ENCODE assay signal across 14 cellular contexts in the genomic region with DNA sequence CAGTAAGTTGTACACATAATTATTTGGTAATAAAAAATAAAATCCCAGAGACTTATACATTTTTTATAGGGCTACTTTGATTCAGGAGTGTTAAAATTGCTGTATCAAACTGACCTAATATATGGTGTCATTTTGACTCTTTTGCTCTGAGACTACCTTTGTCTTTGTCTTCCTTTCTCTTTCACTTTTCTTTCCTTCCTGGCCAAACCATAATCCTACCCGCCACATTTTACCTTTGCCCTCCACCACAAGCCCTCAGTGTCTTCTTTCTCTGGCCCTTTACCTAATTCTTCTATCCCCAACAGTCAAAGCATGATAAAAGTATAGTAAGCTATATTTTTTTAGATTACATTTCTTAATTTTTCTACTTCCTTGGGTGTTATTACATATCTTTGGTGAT.
DNase-seq lines count a peak whose midpoint lies in the region; ATAC-seq lines count a peak whose summit lies in the region.
"Had no signal": no experiment of that assay in that cellular context is flagged by ENCODE, and none has a peak within 500 bp of the region (broad histone marks: within the 10 kb centered on the region; RNA-seq: fewer than 3 reads in every experiment).

No MANE protein-coding gene starts in this region.

- peaks cover 2% of the 10 kb centered on the region for H3K9me3 Mint-ChIP-seq in activated naive CD8-positive, alpha-beta T cell treated with anti-CD3 and anti-CD28 coated beads, Interleukin-2, amount 10 ng/mL, durations not matched to agents 7 days and 5 days
- H3K9me3 Mint-ChIP-seq in activated naive CD8-positive, alpha-beta T cell treated with anti-CD3 and anti-CD28 coated beads for 36 hours = peaks cover 6% of the 10 kb centered on the region
- H3K9me3 Mint-ChIP-seq in activated T-helper 1 cell treated with anti-CD3 and anti-CD28 coated beads, Interleukin-12 subunit alpha, Interleukin-12 subunit beta, Interleukin-2, Interleukin-4 antibody, amounts not matched to agents 30 ng/mL and 10 ng/mL and 1 ng/mL, durations not matched to agents 14 hours and 24 hours and 36 hours = no peaks in the 10 kb centered on the region
- H3K9me3 Mint-ChIP-seq: H9 had no signal

- no peak for DNase-seq in activated naive CD8-positive, alpha-beta T cell treated with anti-CD3 and anti-CD28 coated beads, Interleukin-2, amount 10 ng/mL, durations not matched to agents 7 days and 5 days
- no peak for DNase-seq in activated naive CD8-positive, alpha-beta T cell treated with anti-CD3 and anti-CD28 coated beads for 36 hours
- DNase-seq in activated T-helper 1 cell treated with anti-CD3 and anti-CD28 coated beads, Interleukin-12 subunit alpha, Interleukin-12 subunit beta, Interleukin-2, Interleukin-4 antibody, amounts not matched to agents 30 ng/mL and 10 ng/mL and 1 ng/mL, durations not matched to agents 14 hours and 24 hours and 36 hours (ENCODE audit: low spot score) = no peak
- no peak for DNase-seq in iPS-NIHi11 (ENCODE audit: low spot score)
- no peak for DNase-seq in DMS79 (lab: John Stamatoyannopoulos, UW)
- DNase-seq: BE2C; Caco-2; CD4-positive, alpha-beta memory T cell; DMS53; GOT3; H9 had no signal

- H3K27ac Mint-ChIP-seq in activated naive CD8-positive, alpha-beta T cell treated with anti-CD3 and anti-CD28 coated beads, Interleukin-2, amount 10 ng/mL, durations not matched to agents 7 days and 5 days = peak overlapping the region; percentile 69
- no peak overlapping the region for H3K27ac Mint-ChIP-seq in activated naive CD8-positive, alpha-beta T cell treated with anti-CD3 and anti-CD28 coated beads for 36 hours
- peak overlapping the region; percentile 53 for H3K27ac Mint-ChIP-seq in activated T-helper 1 cell treated with anti-CD3 and anti-CD28 coated beads, Interleukin-12 subunit alpha, Interleukin-12 subunit beta, Interleukin-2, Interleukin-4 antibody, amounts not matched to agents 30 ng/mL and 10 ng/mL and 1 ng/mL, durations not matched to agents 14 hours and 24 hours and 36 hours
- H3K27ac Mint-ChIP-seq: H9 had no signal

- H3K4me3 Mint-ChIP-seq in activated naive CD8-positive, alpha-beta T cell treated with anti-CD3 and anti-CD28 coated beads, Interleukin-2, amount 10 ng/mL, durations not matched to agents 7 days and 5 days = peak overlapping the region; percentile 42
- no peak overlapping the region for H3K4me3 Mint-ChIP-seq in activated naive CD8-positive, alpha-beta T cell treated with anti-CD3 and anti-CD28 coated beads for 36 hours
- H3K4me3 Mint-ChIP-seq in activated T-helper 1 cell treated with anti-CD3 and anti-CD28 coated beads, Interleukin-12 subunit alpha, Interleukin-12 subunit beta, Interleukin-2, Interleukin-4 antibody, amounts not matched to agents 30 ng/mL and 10 ng/mL and 1 ng/mL, durations not matched to agents 14 hours and 24 hours and 36 hours = no peak overlapping the region
- H3K4me3 Mint-ChIP-seq: H9 had no signal

- H3K4me1 Mint-ChIP-seq in activated naive CD8-positive, alpha-beta T cell treated with anti-CD3 and anti-CD28 coated beads, Interleukin-2, amount 10 ng/mL, durations not matched to agents 7 days and 5 days = peaks cover 4% of the 10 kb centered on the region
- H3K4me1 Mint-ChIP-seq in activated naive CD8-positive, alpha-beta T cell treated with anti-CD3 and anti-CD28 coated beads for 36 hours = peaks cover 2% of the 10 kb centered on the region
- H3K4me1 Mint-ChIP-seq in activated T-helper 1 cell treated with anti-CD3 and anti-CD28 coated beads, Interleukin-12 subunit alpha, Interleukin-12 subunit beta, Interleukin-2, Interleukin-4 antibody, amounts not matched to agents 30 ng/mL and 10 ng/mL and 1 ng/mL, durations not matched to agents 14 hours and 24 hours and 36 hours (ENCODE audit: low read depth) = peaks cover 7% of the 10 kb centered on the region
- H3K4me1 Mint-ChIP-seq: H9 had no signal

- intact Hi-C loops in activated T-helper 1 cell treated with anti-CD3 and anti-CD28 coated beads, Interleukin-12 subunit alpha, Interleukin-12 subunit beta, Interleukin-2, Interleukin-4 antibody, amounts not matched to agents 30 ng/mL and 10 ng/mL and 1 ng/mL, durations not matched to agents 14 hours and 24 hours and 36 hours (cut with micrococcal nuclease) = no loop called here

- H3K27me3 Mint-ChIP-seq in activated naive CD8-positive, alpha-beta T cell treated with anti-CD3 and anti-CD28 coated beads, Interleukin-2, amount 10 ng/mL, durations not matched to agents 7 days and 5 days = no peaks in the 10 kb centered on the region
- H3K27me3 Mint-ChIP-seq in activated naive CD8-positive, alpha-beta T cell treated with anti-CD3 and anti-CD28 coated beads for 36 hours = no peaks in the 10 kb centered on the region
- H3K27me3 Mint-ChIP-seq in activated T-helper 1 cell treated with anti-CD3 and anti-CD28 coated beads, Interleukin-12 subunit alpha, Interleukin-12 subunit beta, Interleukin-2, Interleukin-4 antibody, amounts not matched to agents 30 ng/mL and 10 ng/mL and 1 ng/mL, durations not matched to agents 14 hours and 24 hours and 36 hours (ENCODE audit: insufficient read depth) = peaks cover 3% of the 10 kb centered on the region

- peaks cover 9% of the 10 kb centered on the region for H3K36me3 Mint-ChIP-seq in activated naive CD8-positive, alpha-beta T cell treated with anti-CD3 and anti-CD28 coated beads, Interleukin-2, amount 10 ng/mL, durations not matched to agents 7 days and 5 days
- peaks cover 12% of the 10 kb centered on the region for H3K36me3 Mint-ChIP-seq in activated naive CD8-positive, alpha-beta T cell treated with anti-CD3 and anti-CD28 coated beads for 36 hours
- H3K36me3 Mint-ChIP-seq in activated T-helper 1 cell treated with anti-CD3 and anti-CD28 coated beads, Interleukin-12 subunit alpha, Interleukin-12 subunit beta, Interleukin-2, Interleukin-4 antibody, amounts not matched to agents 30 ng/mL and 10 ng/mL and 1 ng/mL, durations not matched to agents 14 hours and 24 hours and 36 hours (ENCODE audit: low read depth) = peaks cover 6% of the 10 kb centered on the region

- peak; percentile 74 for ATAC-seq in activated naive CD8-positive, alpha-beta T cell treated with anti-CD3 and anti-CD28 coated beads, Interleukin-2, amount 10 ng/mL, durations not matched to agents 7 days and 5 days (ENCODE audit: low read depth)
- peak; percentile 73 for ATAC-seq in GM18867 (IDR thresholded peaks at IDR 0.05; ENCODE audit: unreplicated experiment)
- ATAC-seq: A549, HepG2 had no signal

- POLR2A ChIA-PET in activated naive CD8-positive, alpha-beta T cell treated with anti-CD3 and anti-CD28 coated beads, Interleukin-2, amount 10 ng/mL, durations not matched to agents 7 days and 5 days (lab: Charles Lee) = interaction anchor here (0.6 kb wide), 1 partner anchor 317 kb away, joined by 3 read pairs; a partner anchor contains a TSS
